Comparison of ENCODE assay signal across 33 cellular contexts in genomic region chrX:95640226-95640625, GRCh38.
"Had no signal": no experiment of that assay in that cellular context is flagged by ENCODE, and none has a peak within 500 bp of the region (broad histone marks: within the 10 kb centered on the region; RNA-seq: fewer than 3 reads in every experiment).

No MANE protein-coding gene starts in this region.

- H3K4me2 ChIP-seq: PC-9, SK-N-SH had no signal

- ATAC-seq: Panc1, Right ventricle myocardium inferior had no signal

- H2AFZ ChIP-seq: PC-9 had no signal

- H3K9ac ChIP-seq: SK-N-SH had no signal

- H3K4me3 ChIP-seq: PC-9, SJSA1 had no signal

- H3K27ac ChIP-seq: PC-9, RWPE1, SJSA1 had no signal

- DNase-seq: Kasumi-1, KG1, NCI-H1048, NCI-H1092 treated with DMSO at 0.1 percent for 48 hours, NCI-H1105 treated with DMSO at 0.1 percent for 48 hours, NCI-H1417, NCI-H1436, NCI-H146, NCI-H1694, NCI-H187, NCI-H1930, NCI-H2029 treated with DMSO at 0.1 percent for 48 hours, NCI-H2081 treated with DMSO at 0.1 percent for 48 hours, NCI-H2107, NCI-H2171, NCI-H226, NCI-H446 treated with DMSO at 0.1 percent for 48 hours, NCI-H510A, NCI-H524, NCI-H526, NCI-H69, NCI-H748 treated with DMSO at 0.1 percent for 48 hours, NCI-H82, PC-9, SHP77, SIG-M5, SK-N-SH, SW 1271 had no signal

- H3K4me1 ChIP-seq: SJSA1 had no signal

- H3K36me3 ChIP-seq: SJSA1 had no signal

- FAIRE-seq: RCC 7860 had no signal

- H3K9me2 ChIP-seq: SK-N-SH had no signal

- H3K9me3 ChIP-seq: SJSA1, SK-N-SH had no signal

- H3K27me3 ChIP-seq: SJSA1 had no signal
